ENCODE assay signal across 18 cellular contexts in genomic region chr19:47603706-47604310, GRCh38. TPM values are rescaled to one million over a fixed set of nuclear protein-coding genes. Genes with fewer than 3 reads are reported as not detected.
DNase-seq lines count a peak whose midpoint lies in the region; ATAC-seq and TF ChIP-seq lines count a peak whose summit lies in the region.
"Had no signal": no experiment of that assay in that cellular context is flagged by ENCODE, and none has a peak within 500 bp of the region (broad histone marks: within the 10 kb centered on the region; RNA-seq: fewer than 3 reads in every experiment).

No MANE protein-coding gene starts in this region.

- CTCF ChIA-PET in Caco-2 (lab: Charles Lee): no interaction called here

- intact Hi-C loops in Caco-2 (cut with micrococcal nuclease; ENCODE audit: unreplicated experiment): loop anchor here (5.0 kb wide), 1 partner anchor 167 kb away; no protein-coding TSS in a partner anchor

- H3K36me3 ChIP-seq in Caco-2 (ENCODE audit: control insufficient read depth, insufficient read depth, low read length): no peaks in the 10 kb centered on the region

- peaks cover 17% of the 10 kb centered on the region for H3K4me1 ChIP-seq in Caco-2

- no peaks in the 10 kb centered on the region for H3K27me3 ChIP-seq in Caco-2 (replicated peaks; ENCODE audit: control insufficient read depth, insufficient read depth, low read length)

- ATAC-seq in GM21423 (IDR thresholded peaks at IDR 0.05; ENCODE audit: unreplicated experiment) (no peak), GM18519 (IDR thresholded peaks at IDR 0.05; ENCODE audit: low FRiP score, unreplicated experiment) (no peak)

- POLR2A ChIA-PET in Caco-2 (lab: Charles Lee): no interaction called here

- no peaks in the 10 kb centered on the region for H3K9me3 Mint-ChIP-seq in T-helper 1 cell treated with Interleukin-12 subunit alpha and Interleukin-12 subunit beta and Interleukin-4 antibody, amounts not matched to agents 30 μg/mL and 1 μg/mL, for 36 hours
- H3K9me3 Mint-ChIP-seq in mesothelial cell of epicardium (no peaks in the 10 kb centered on the region), Caco-2 (ENCODE audit: unreplicated experiment) (no peaks in the 10 kb centered on the region)
- H3K9me3 Mint-ChIP-seq: CD8-positive, alpha-beta memory T cell; HFFc6 had no signal

- H3K9me3 ChIP-seq in Caco-2: no peaks in the 10 kb centered on the region

- H3K27me3 Mint-ChIP-seq in T-helper 1 cell treated with Interleukin-12 subunit alpha and Interleukin-12 subunit beta and Interleukin-4 antibody, amounts not matched to agents 30 μg/mL and 1 μg/mL, for 36 hours (ENCODE audit: low read depth): peaks cover 21% of the 10 kb centered on the region
- H3K27me3 Mint-ChIP-seq in mesothelial cell of epicardium (ENCODE audit: low read depth) (no peaks in the 10 kb centered on the region), Caco-2 (ENCODE audit: insufficient read depth, unreplicated experiment) (no peaks in the 10 kb centered on the region)

- peaks cover 29% of the 10 kb centered on the region for H3K4me1 Mint-ChIP-seq in T-helper 1 cell treated with Interleukin-12 subunit alpha and Interleukin-12 subunit beta and Interleukin-4 antibody, amounts not matched to agents 30 μg/mL and 1 μg/mL, for 36 hours (ENCODE audit: low read depth)
- H3K4me1 Mint-ChIP-seq in mesothelial cell of epicardium (peaks cover 16% of the 10 kb centered on the region), Caco-2 (ENCODE audit: low read depth, unreplicated experiment) (peaks cover 21% of the 10 kb centered on the region)

- H3K27ac Mint-ChIP-seq in T-helper 1 cell treated with Interleukin-12 subunit alpha and Interleukin-12 subunit beta and Interleukin-4 antibody, amounts not matched to agents 30 μg/mL and 1 μg/mL, for 36 hours: no peak overlapping the region
- H3K27ac Mint-ChIP-seq in mesothelial cell of epicardium (peak overlapping the region; percentile 54), Caco-2 (ENCODE audit: unreplicated experiment) (no peak overlapping the region)
- H3K27ac Mint-ChIP-seq: HFFc6 had no signal

- DNase-seq in T-helper 1 cell: no peak
- DNase-seq in stimulated activated naive CD4-positive, alpha-beta T cell treated with Interleukin-2 at 50 U/mL for 16 hours (lab: John Stamatoyannopoulos, UW): peak; percentile 3
- DNase-seq in stimulated activated naive CD4-positive, alpha-beta T cell (lab: John Stamatoyannopoulos, UW): no peak
- DNase-seq in mesothelial cell of epicardium (ENCODE audit: low spot score in 2 of 2, unreplicated experiment in 2 of 2): no peak
- no peak for DNase-seq in Caco-2
- DNase-seq: 8988T; CD8-positive, alpha-beta memory T cell; DMS79; HFFc6; KG1; NCI-H187 treated with DMSO at 0.1 percent for 48 hours; NCI-H2227 treated with DMSO at 0.1 percent for 48 hours; NCI-H524; SHP77 had no signal

- H3K4me3 Mint-ChIP-seq in T-helper 1 cell treated with Interleukin-12 subunit alpha and Interleukin-12 subunit beta and Interleukin-4 antibody, amounts not matched to agents 30 μg/mL and 1 μg/mL, for 36 hours: peak overlapping the region; percentile 23
- no peak overlapping the region for H3K4me3 Mint-ChIP-seq in mesothelial cell of epicardium
- no peak overlapping the region for H3K4me3 Mint-ChIP-seq in Caco-2 (ENCODE audit: unreplicated experiment)
- H3K4me3 Mint-ChIP-seq: HFFc6 had no signal

- BruUV-seq in Caco-2 (replicated peaks; lab: Mats Ljungman, UMichigan): no TSS peak

- TF ChIP-seq CTCF in mesothelial cell of epicardium (IDR thresholded peaks at IDR 0.05; ENCODE audit: unreplicated experiment) (no peak), Caco-2 (IDR thresholded peaks at IDR 0.05; ENCODE audit: insufficient read depth in 1 of 2, low read depth in 1 of 2, low read length in 1 of 2, severe bottlenecking in 1 of 2, unreplicated experiment in 1 of 2) (no peak)

- no peak overlapping the region for H3K4me3 ChIP-seq in Caco-2 (ENCODE audit: low read depth, low read length)

- H3K36me3 Mint-ChIP-seq in T-helper 1 cell treated with Interleukin-12 subunit alpha and Interleukin-12 subunit beta and Interleukin-4 antibody, amounts not matched to agents 30 μg/mL and 1 μg/mL, for 36 hours (ENCODE audit: low read depth): peaks cover 5% of the 10 kb centered on the region
- H3K36me3 Mint-ChIP-seq in mesothelial cell of epicardium: peaks cover 3% of the 10 kb centered on the region
- H3K36me3 Mint-ChIP-seq in Caco-2 (ENCODE audit: insufficient read depth, unreplicated experiment): peaks cover 31% of the 10 kb centered on the region

RNA-seq across cellular contexts. Expression of gene BICRA, which starts 5.1 kb away (rescaled TPM):
- total RNA-seq in mesothelial cell of epicardium (35.6 to 38.5 TPM (median 36.9 TPM) in 3 replicates), Caco-2 (2022) (34.3 and 38.8 TPM in 2 replicates)

RNA-seq across cellular contexts. Expression of gene ZNF541, which starts 30.9 kb away (rescaled TPM):
- 0.13 to 0.81 TPM (median 0.18 TPM) in 3 replicates for total RNA-seq in mesothelial cell of epicardium
- total RNA-seq in Caco-2 (2022): not detected in 2 replicates
- total RNA-seq: RPMI7951 had no signal
